10 cellular contexts compared by ENCODE assay signal in genomic region chr12:121451931-121452330, GRCh38. TPM values are rescaled to one million over a fixed set of nuclear protein-coding genes. Genes with fewer than 3 reads are reported as not detected.
DNase-seq lines count a peak whose midpoint lies in the region; TF ChIP-seq lines count a peak whose summit lies in the region.
"Had no signal": no experiment of that assay in that cellular context is flagged by ENCODE, and none has a peak within 500 bp of the region (broad histone marks: within the 10 kb centered on the region; RNA-seq: fewer than 3 reads in every experiment).

No MANE protein-coding gene starts in this region.

- no peaks in the 10 kb centered on the region for H3K9me3 ChIP-seq in adipocyte (ENCODE audit: control insufficient read depth, low read length)
- no peaks in the 10 kb centered on the region for H3K9me3 ChIP-seq in thymus (ENCODE audit: control insufficient read depth)

- no peak for TF ChIP-seq CTCF in GM13976 (IDR thresholded peaks at IDR 0.05; ENCODE audit: borderline replicate concordance, control extremely low read depth, extremely low read depth, insufficient read depth, missing control alignments)

- CTCF ChIA-PET in activated CD4-positive, alpha-beta T cell treated with anti-CD3 and anti-CD28 coated beads, Interleukin-2, amount 10 ng/mL, durations not matched to agents 7 days and 5 days (lab: Charles Lee), result interaction anchor here (0.7 to 1.5 kb wide), 2 partner anchors 9 to 60 kb away, joined by 3 to 4 read pairs; no protein-coding TSS in a partner anchor

- H3K36me3 ChIP-seq in adipocyte (ENCODE audit: control insufficient read depth, insufficient read depth, low read length, severe bottlenecking) (no peaks in the 10 kb centered on the region), thymus (ENCODE audit: control insufficient read depth, insufficient read depth) (peaks cover 33% of the 10 kb centered on the region)

- no peak for DNase-seq in activated CD4-positive, alpha-beta T cell treated with anti-CD3 and anti-CD28 coated beads, Interleukin-2, amount 10 ng/mL, durations not matched to agents 7 days and 5 days
- DNase-seq in activated CD4-positive, alpha-beta T cell treated with anti-CD3 and anti-CD28 coated beads for 4 hours, result no peak
- DNase-seq in adipocyte (ENCODE audit: low read depth), result peak; percentile 44
- DNase-seq in medulla oblongata (ENCODE audit: extremely low spot score), result peak; percentile 31
- no peak for DNase-seq in ACHN
- no peak for DNase-seq in HuH-7 (ENCODE audit: low spot score)
- no peak for DNase-seq in GM13976 (ENCODE audit: low spot score)
- DNase-seq: erythroblast, NCI-H2171 had no signal

- no peaks in the 10 kb centered on the region for H3K9me3 Mint-ChIP-seq in activated CD4-positive, alpha-beta T cell treated with anti-CD3 and anti-CD28 coated beads, Interleukin-2, amount 10 ng/mL, durations not matched to agents 7 days and 5 days

- in situ Hi-C loops in ACHN (cut with HindIII; ENCODE audit: low pct_ligation_motif_present, low pct_unique_long_range_greater_than_20kb, low sequenced_read_pairs), result no loop called here
- in situ Hi-C loops in GM13976 (cut with MboI; ENCODE audit: low sequenced_read_pairs, unreplicated experiment), result no loop called here

- peak overlapping the region; percentile 74 for H3K9ac ChIP-seq in adipocyte (ENCODE audit: low read length)

- peaks cover 22% of the 10 kb centered on the region for H3K36me3 Mint-ChIP-seq in activated CD4-positive, alpha-beta T cell treated with anti-CD3 and anti-CD28 coated beads, Interleukin-2, amount 10 ng/mL, durations not matched to agents 7 days and 5 days (ENCODE audit: low read depth)

- peaks cover 28% of the 10 kb centered on the region for H3K4me1 Mint-ChIP-seq in activated CD4-positive, alpha-beta T cell treated with anti-CD3 and anti-CD28 coated beads, Interleukin-2, amount 10 ng/mL, durations not matched to agents 7 days and 5 days

- peak overlapping the region; percentile 0 for H3K4me3 Mint-ChIP-seq in activated CD4-positive, alpha-beta T cell treated with anti-CD3 and anti-CD28 coated beads, Interleukin-2, amount 10 ng/mL, durations not matched to agents 7 days and 5 days

- H3K4me1 ChIP-seq in adipocyte (ENCODE audit: control insufficient read depth, insufficient read depth, low read length), result peaks cover 10% of the 10 kb centered on the region
- no peaks in the 10 kb centered on the region for H3K4me1 ChIP-seq in thymus (ENCODE audit: control insufficient read depth, insufficient read depth, low read length)

- 54% methylated on average over 5 of the region's 5 CpGs for WGBS in thymus

- peak overlapping the region; percentile 6 for H3K27ac ChIP-seq in thymus (ENCODE audit: low read depth)

- H3K27me3 Mint-ChIP-seq in activated CD4-positive, alpha-beta T cell treated with anti-CD3 and anti-CD28 coated beads, Interleukin-2, amount 10 ng/mL, durations not matched to agents 7 days and 5 days, result no peaks in the 10 kb centered on the region

- peak overlapping the region; percentile 42 for H3K27ac Mint-ChIP-seq in activated CD4-positive, alpha-beta T cell treated with anti-CD3 and anti-CD28 coated beads, Interleukin-2, amount 10 ng/mL, durations not matched to agents 7 days and 5 days

- POLR2A ChIA-PET in activated CD4-positive, alpha-beta T cell treated with anti-CD3 and anti-CD28 coated beads, Interleukin-2, amount 10 ng/mL, durations not matched to agents 7 days and 5 days (lab: Charles Lee), result no interaction called here

- H3K27me3 ChIP-seq in adipocyte (replicated peaks; ENCODE audit: control insufficient read depth, insufficient read depth, low read length) (no peaks in the 10 kb centered on the region), thymus (ENCODE audit: control insufficient read depth, insufficient read depth) (no peaks in the 10 kb centered on the region)

- H3K4me3 ChIP-seq in adipocyte (ENCODE audit: low read length) (peak overlapping the region; percentile 69), thymus (ENCODE audit: low read length) (no peak overlapping the region)

RNA-seq across cellular contexts. Expression of gene RNF34, which starts 52.0 kb away (rescaled TPM):
- total RNA-seq in activated CD4-positive, alpha-beta T cell treated with anti-CD3 and anti-CD28 coated beads, Interleukin-2, amount 10 ng/mL, durations not matched to agents 7 days and 5 days, result 10 to 100 TPM; 83.5 to 90.2 TPM
- 36.9 TPM for polyA plus RNA-seq in thymus

Comparison
In these comparisons a context has a peak if more than half of its experiments do, and no peak if none do; other contexts are left out.
1. DNase-seq: peak in adipocyte (single experiment) and medulla oblongata (single experiment); none in activated CD4-positive, alpha-beta T cell treated with anti-CD3 and anti-CD28 coated beads, Interleukin-2, amount 10 ng/mL, durations not matched to agents 7 days and 5 days (single experiment), activated CD4-positive, alpha-beta T cell treated with anti-CD3 and anti-CD28 coated beads for 4 hours (0 of 2), ACHN (single experiment), HuH-7 (single experiment) and GM13976 (single experiment).